In the genomic region with DNA sequence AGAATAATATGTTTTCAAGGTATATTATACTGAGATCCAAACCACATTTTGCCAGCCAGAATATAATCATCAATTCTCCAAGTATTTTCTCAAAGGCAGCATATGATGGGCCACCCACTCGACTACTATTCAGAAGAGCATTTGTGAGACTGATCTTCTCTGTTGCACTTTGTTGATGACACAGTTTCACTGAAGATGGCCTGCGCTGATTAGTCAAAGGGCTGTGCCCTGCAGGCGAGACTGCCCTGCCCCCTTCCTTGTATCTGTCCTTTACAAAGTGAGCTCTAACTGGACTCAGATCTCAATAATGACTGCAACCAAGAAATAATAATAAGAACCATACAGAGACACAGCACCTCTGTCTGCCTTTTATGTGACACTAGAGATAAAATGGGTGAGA, we compare ENCODE assay signal across 17 cellular contexts.
DNase-seq lines count a peak whose midpoint lies in the region; TF ChIP-seq lines count a peak whose summit lies in the region.
"Had no signal": no experiment of that assay in that cellular context is flagged by ENCODE, and none has a peak within 500 bp of the region (broad histone marks: within the 10 kb centered on the region; RNA-seq: fewer than 3 reads in every experiment).

No MANE protein-coding gene starts in this region.

- no peak overlapping the region for H3K9ac ChIP-seq in neuronal stem cell (ENCODE audit: low read depth, low read length, poor library complexity)

- no peak overlapping the region for H3K4me2 ChIP-seq in neuronal stem cell (ENCODE audit: insufficient read depth, low read length, poor library complexity, severe bottlenecking)

- H3K4me3 ChIP-seq in epithelial cell of esophagus (ENCODE audit: low read length) (no peak overlapping the region), neuronal stem cell (ENCODE audit: low read length in 2 of 2) (no peak overlapping the region)
- H3K4me3 ChIP-seq in effector memory CD4-positive, alpha-beta T cell (ENCODE audit: insufficient read depth, low read depth, low read length, poor library complexity, severe bottlenecking) = no peak overlapping the region

- H3K9me3 ChIP-seq in neuronal stem cell (replicated peaks in 1 of 2; ENCODE audit: control insufficient read depth in 2 of 2, insufficient read depth in 1 of 2, low read depth in 1 of 2, low read length in 2 of 2) = no peaks in the 10 kb centered on the region
- no peaks in the 10 kb centered on the region for H3K9me3 ChIP-seq in effector memory CD4-positive, alpha-beta T cell (ENCODE audit: control insufficient read depth, low read length)

- no peak overlapping the region for H3K14ac ChIP-seq in neuronal stem cell (ENCODE audit: low read length)

- H4K8ac ChIP-seq in neuronal stem cell (ENCODE audit: low read depth, low read length) = no peak overlapping the region

- peaks cover 6 to 9% of the 10 kb centered on the region in 2 donors for H3K4me1 ChIP-seq in neuronal stem cell (ENCODE audit: control insufficient read depth in 2 of 2, insufficient read depth in 1 of 2, low read depth in 1 of 2, low read length in 2 of 2)
- H3K4me1 ChIP-seq in effector memory CD4-positive, alpha-beta T cell (ENCODE audit: control insufficient read depth, insufficient read depth, low read length, poor library complexity, severe bottlenecking) = no peaks in the 10 kb centered on the region

- no peaks in the 10 kb centered on the region for H3K79me1 ChIP-seq in neuronal stem cell (ENCODE audit: low read depth, low read length)

- no peak overlapping the region for H3K18ac ChIP-seq in neuronal stem cell (ENCODE audit: low read length)

- no CpG with 5 or more reads among the region's 3 CpGs for WGBS in neuronal stem cell (ENCODE audit: extremely low coverage in 2 of 2, insufficient read length in 2 of 2, insufficient replicate concordance in 1 of 2), 2 donors

- no peak overlapping the region for H3K27ac ChIP-seq in neuronal stem cell (replicated peaks; ENCODE audit: low read length)
- no peak overlapping the region for H3K27ac ChIP-seq in effector memory CD4-positive, alpha-beta T cell (ENCODE audit: insufficient read depth, low read length, poor library complexity, severe bottlenecking)

- DNase-seq in EL = peak; percentile 26
- DNase-seq in M059J (ENCODE audit: low read depth) = peak; percentile 14
- peak; percentile 23 for DNase-seq in epithelial cell of esophagus (ENCODE audit: low read depth)
- no peak for DNase-seq in neuronal stem cell (ENCODE audit: low spot score)
- DNase-seq in mucosa of gallbladder (ENCODE audit: low spot score) = no peak
- DNase-seq in NCI-H2029 (lab: John Stamatoyannopoulos, UW) = no peak
- no peak for DNase-seq in effector memory CD4-positive, alpha-beta T cell
- no peak for DNase-seq in dermis blood vessel endothelial cell
- DNase-seq: CD8-positive, alpha-beta T cell; DND-41; H7; NCI-H1092; NCI-H1694; NCI-H446 treated with DMSO at 0.1 percent for 48 hours; NCI-H774; SHP77; SW 1271 had no signal

- no peak for TF ChIP-seq CTCF in epithelial cell of esophagus (IDR thresholded peaks at IDR 0.05; ENCODE audit: insufficient read depth, low read depth, low read length, missing control alignments)

- no peak overlapping the region for H2AK5ac ChIP-seq in neuronal stem cell (ENCODE audit: low read depth, low read length)

- H2BK120ac ChIP-seq in neuronal stem cell (ENCODE audit: low read depth, low read length) = no peak overlapping the region

- peak overlapping the region; percentile 1 for H2AFZ ChIP-seq in neuronal stem cell (ENCODE audit: low read length)

- no peak overlapping the region for H2BK12ac ChIP-seq in neuronal stem cell (ENCODE audit: low read length)

- no peak overlapping the region for H2BK5ac ChIP-seq in neuronal stem cell (ENCODE audit: low read length)

- H3K4ac ChIP-seq in neuronal stem cell (ENCODE audit: low read length) = no peak overlapping the region

- H3K36me3 ChIP-seq in neuronal stem cell (replicated peaks in 1 of 2; ENCODE audit: control insufficient read depth in 2 of 2, insufficient read depth in 2 of 2, low read length in 2 of 2) = no peaks in the 10 kb centered on the region
- H3K36me3 ChIP-seq in effector memory CD4-positive, alpha-beta T cell (ENCODE audit: control insufficient read depth, insufficient read depth, low read length) = no peaks in the 10 kb centered on the region

- H3K27me3 ChIP-seq in neuronal stem cell (ENCODE audit: control insufficient read depth in 3 of 3, insufficient read depth in 3 of 3, low read depth in 1 of 3, low read length in 3 of 3) = no peaks in the 10 kb centered on the region
- no peaks in the 10 kb centered on the region for H3K27me3 ChIP-seq in effector memory CD4-positive, alpha-beta T cell (replicated peaks; ENCODE audit: control insufficient read depth, insufficient read depth, low read length, poor library complexity, severe bottlenecking)

- no peak overlapping the region for H2BK15ac ChIP-seq in neuronal stem cell (ENCODE audit: low read length)

- no peak overlapping the region for H4K91ac ChIP-seq in neuronal stem cell (ENCODE audit: low read depth, low read length, poor library complexity)

- H3K23ac ChIP-seq in neuronal stem cell (ENCODE audit: low read depth, low read length, poor library complexity) = no peak overlapping the region

Comparison
In these comparisons a context has a peak if more than half of its experiments do, and no peak if none do; other contexts are left out.
1. DNase-seq: peak in EL (single experiment), M059J (single experiment) and epithelial cell of esophagus (single experiment); none in neuronal stem cell (single experiment), mucosa of gallbladder (single experiment), NCI-H2029 (single experiment), effector memory CD4-positive, alpha-beta T cell (0 of 3) and dermis blood vessel endothelial cell (single experiment).